Comparison of ENCODE assay signal across 9 cellular contexts in the genomic region with DNA sequence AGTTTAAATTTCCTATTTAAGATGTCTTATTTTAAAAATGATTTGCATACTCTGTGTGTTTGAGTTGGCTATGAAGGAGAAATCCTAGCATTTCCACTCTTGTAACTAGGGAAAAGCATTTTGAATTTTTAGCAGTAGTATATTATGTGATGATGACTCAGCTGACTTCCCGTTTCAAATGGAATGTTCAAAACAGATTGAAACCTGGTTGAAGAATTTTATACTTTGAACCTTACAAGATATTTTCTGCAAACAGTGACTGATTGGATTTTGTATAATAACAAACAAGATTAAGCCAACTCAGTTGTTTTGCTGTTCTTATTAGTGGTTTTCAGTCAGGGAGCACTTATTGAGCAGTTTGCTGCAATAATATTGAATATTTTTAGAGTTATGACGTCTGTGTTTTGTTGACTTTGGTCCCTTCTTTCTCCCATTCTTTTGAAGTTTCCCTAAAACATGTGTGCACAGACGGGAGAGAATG. TPM values are rescaled to one million over a fixed set of nuclear protein-coding genes. Genes with fewer than 3 reads are reported as not detected.
A peak's percentile ranks its signal among the peaks of the same experiment; 100 is the strongest.
DNase-seq lines count a peak whose midpoint lies in the region; ATAC-seq and TF ChIP-seq lines count a peak whose summit lies in the region.
"Had no signal": no experiment of that assay in that cellular context is flagged by ENCODE, and none has a peak within 500 bp of the region (broad histone marks: within the 10 kb centered on the region; RNA-seq: fewer than 3 reads in every experiment).

No MANE protein-coding gene starts in this region.

- H3K9me2 ChIP-seq in hepatocyte (replicated peaks; ENCODE audit: insufficient read depth): no peaks in the 10 kb centered on the region

- H3K4me3 ChIP-seq in hepatocyte: no peak overlapping the region
- peak overlapping the region in 1 of 5 donors; percentile 12 for H3K4me3 ChIP-seq in subcutaneous abdominal adipose tissue (ENCODE audit: low read depth in 1 of 5, low read length in 5 of 5)

- no peaks in the 10 kb centered on the region for H3K9me3 Mint-ChIP-seq in HFFc6
- H3K9me3 Mint-ChIP-seq: activated naive CD4-positive, alpha-beta T cell treated with anti-CD3 and anti-CD28 coated beads, Interleukin-2, amount 10 ng/mL, durations not matched to agents 7 days and 5 days had no signal

- peaks cover 97% of the 10 kb centered on the region for H4K20me1 ChIP-seq in hepatocyte (ENCODE audit: insufficient read depth, poor library complexity, severe bottlenecking)

- H2AFZ ChIP-seq in hepatocyte: no peak overlapping the region

- H3K36me3 ChIP-seq in hepatocyte (replicated peaks; ENCODE audit: insufficient read depth, low read depth) (no peaks in the 10 kb centered on the region), subcutaneous abdominal adipose tissue (ENCODE audit: control insufficient read depth in 5 of 5, insufficient read depth in 5 of 5, low read length in 5 of 5) (peaks cover 0 to 14% (median 4%) of the 10 kb centered on the region in 5 donors)

- peaks cover 30% of the 10 kb centered on the region for H3K36me3 Mint-ChIP-seq in HFFc6 (ENCODE audit: low read depth)
- H3K36me3 Mint-ChIP-seq in T-helper 17 cell (ENCODE audit: low read depth): peaks cover 3% of the 10 kb centered on the region

- peak overlapping the region; percentile 51 for H3K27ac Mint-ChIP-seq in HFFc6
- H3K27ac Mint-ChIP-seq in T-helper 17 cell: no peak overlapping the region
- H3K27ac Mint-ChIP-seq: activated naive CD4-positive, alpha-beta T cell treated with anti-CD3 and anti-CD28 coated beads, Interleukin-2, amount 10 ng/mL, durations not matched to agents 7 days and 5 days had no signal

- H3K79me2 ChIP-seq in hepatocyte: peaks cover 98% of the 10 kb centered on the region

- TF ChIP-seq CTCF in HFFc6 (IDR thresholded peaks at IDR 0.05) (no peak), hepatocyte (IDR thresholded peaks at IDR 0.05; ENCODE audit: poor library complexity) (no peak)

- 31% methylated on average over 3 of the region's 3 CpGs for WGBS in hepatocyte (ENCODE audit: low lambda C conversion rate, missing lambda C conversion rate)

- H3K9me3 ChIP-seq in hepatocyte (ENCODE audit: low read depth) (no peaks in the 10 kb centered on the region), subcutaneous abdominal adipose tissue (ENCODE audit: control insufficient read depth in 5 of 5, low read length in 5 of 5) (no peaks in the 10 kb centered on the region), T-helper 17 cell (ENCODE audit: control insufficient read depth, low read length, poor library complexity, severe bottlenecking) (no peaks in the 10 kb centered on the region)

- H3K4me2 ChIP-seq in hepatocyte: peak overlapping the region; percentile 62

- H3K4me1 Mint-ChIP-seq in HFFc6 (ENCODE audit: low read depth): peaks cover 76% of the 10 kb centered on the region
- H3K4me1 Mint-ChIP-seq in T-helper 17 cell: peaks cover 55% of the 10 kb centered on the region

- peak overlapping the region; percentile 70 for H3K4me3 Mint-ChIP-seq in HFFc6
- H3K4me3 Mint-ChIP-seq in T-helper 17 cell: no peak overlapping the region
- H3K4me3 Mint-ChIP-seq: activated naive CD4-positive, alpha-beta T cell treated with anti-CD3 and anti-CD28 coated beads, Interleukin-2, amount 10 ng/mL, durations not matched to agents 7 days and 5 days had no signal

- DNase-seq in HFFc6 (peak; percentile 45), amniotic stem cell (lab: John Stamatoyannopoulos, UW) (peak; percentile 9), hepatocyte (ENCODE audit: low spot score) (no peak), T-helper 17 cell (no peak), foreskin melanocyte (no peak)
- DNase-seq: activated naive CD4-positive, alpha-beta T cell treated with anti-CD3 and anti-CD28 coated beads, Interleukin-2, amount 10 ng/mL, durations not matched to agents 7 days and 5 days had no signal

- H3K27ac ChIP-seq in hepatocyte (peak overlapping the region; percentile 22), subcutaneous abdominal adipose tissue (ENCODE audit: low read depth, low read length) (peak overlapping the region; percentile 96)

- H3K9ac ChIP-seq in subcutaneous abdominal adipose tissue (ENCODE audit: low read length in 5 of 5): peak overlapping the region; percentile 23 to 57 (median 38)

- H3K27me3 ChIP-seq in hepatocyte (no peaks in the 10 kb centered on the region), subcutaneous abdominal adipose tissue (ENCODE audit: control insufficient read depth in 5 of 5, insufficient read depth in 4 of 5, low read length in 5 of 5) (no peaks in the 10 kb centered on the region)

- H3K4me1 ChIP-seq in hepatocyte (ENCODE audit: insufficient read depth): peaks cover 15% of the 10 kb centered on the region
- H3K4me1 ChIP-seq in subcutaneous abdominal adipose tissue (ENCODE audit: control insufficient read depth in 5 of 5, insufficient read depth in 5 of 5, low read length in 5 of 5): peaks cover 5 to 98% (median 90%) of the 10 kb centered on the region in 5 donors

- H3K27me3 Mint-ChIP-seq in HFFc6 (ENCODE audit: insufficient read depth) (no peaks in the 10 kb centered on the region), T-helper 17 cell (no peaks in the 10 kb centered on the region)
- H3K27me3 Mint-ChIP-seq: activated naive CD4-positive, alpha-beta T cell treated with anti-CD3 and anti-CD28 coated beads, Interleukin-2, amount 10 ng/mL, durations not matched to agents 7 days and 5 days had no signal

- no peak for ATAC-seq in T-helper 17 cell
- no peak for ATAC-seq in GM21423 (IDR thresholded peaks at IDR 0.05; ENCODE audit: unreplicated experiment)
- no peak for ATAC-seq in GM21529 (IDR thresholded peaks at IDR 0.05; ENCODE audit: unreplicated experiment)

RNA-seq across cellular contexts. Expression of a gene that starts 8.0 kb away (rescaled TPM):
- total RNA-seq in HFFc6 (2021; fragmentation: NEBNext Ultra II Directional; extraction: Animal tissue kit (Norgen Biotek cat#: 25700)): 10 to 100 TPM; 40.7 to 49.3 (median 41.7) TPM
- total RNA-seq in hepatocyte (19.3 and 52.8 TPM in 2 replicates), T-helper 17 cell (10 to 100 TPM; 71.5 to 72.1 TPM)
- polyA plus RNA-seq in hepatocyte: 17.1 and 25.2 TPM in 2 replicates

Comparison
In these comparisons a context has a peak if more than half of its experiments do, and no peak if none do; other contexts are left out.
1. DNase-seq: peak in HFFc6 (single experiment) and amniotic stem cell (single experiment); none in hepatocyte (single experiment), T-helper 17 cell (0 of 3) and foreskin melanocyte (single experiment).